22 cellular contexts compared by ENCODE assay signal in the genomic region with DNA sequence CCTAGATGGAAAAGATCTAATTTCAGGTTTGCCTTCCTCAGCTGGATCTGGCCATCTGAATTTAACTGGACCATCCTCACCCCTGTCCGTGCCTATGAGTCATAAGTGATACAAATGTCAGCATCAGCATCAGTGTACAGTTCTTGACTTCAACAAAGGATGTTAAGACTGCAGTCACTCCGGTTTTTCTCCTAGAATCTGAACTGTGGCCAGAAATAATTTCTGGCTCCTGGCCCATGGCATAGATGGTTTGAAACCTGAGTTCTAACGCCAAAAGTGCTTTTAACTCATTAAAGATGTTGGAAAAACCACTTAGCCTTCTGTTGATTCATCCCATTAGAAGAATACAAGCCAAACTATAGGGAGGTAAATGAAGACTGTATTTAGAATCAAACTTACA.
A peak's percentile ranks its signal among the peaks of the same experiment; 100 is the strongest.
DNase-seq lines count a peak whose midpoint lies in the region; ATAC-seq, FAIRE-seq and TF ChIP-seq lines count a peak whose summit lies in the region.
"Had no signal": no experiment of that assay in that cellular context is flagged by ENCODE, and none has a peak within 500 bp of the region (broad histone marks: within the 10 kb centered on the region; RNA-seq: fewer than 3 reads in every experiment).

No MANE protein-coding gene starts in this region.

- H3K4me3 ChIP-seq in astrocyte (ENCODE audit: insufficient read depth, low read depth, low read length) = no peak overlapping the region
- no peak overlapping the region for H3K4me3 ChIP-seq in SJCRH30
- H3K4me3 ChIP-seq: BLaER1, psoas muscle, suprapubic skin had no signal

- H3K36me3 Mint-ChIP-seq in astrocyte (ENCODE audit: low read depth, unreplicated experiment) = no peaks in the 10 kb centered on the region

- H3K4me1 Mint-ChIP-seq in astrocyte (ENCODE audit: low read depth, unreplicated experiment) = no peaks in the 10 kb centered on the region
- H3K4me1 Mint-ChIP-seq in stimulated activated naive CD8-positive, alpha-beta T cell treated with anti-CD3 and anti-CD28 coated beads, Interleukin-15, amount 100 ng/mL, for 72 hours = peaks cover 24% of the 10 kb centered on the region

- H3K27ac Mint-ChIP-seq in astrocyte (ENCODE audit: unreplicated experiment) = no peak overlapping the region
- no peak overlapping the region for H3K27ac Mint-ChIP-seq in stimulated activated naive CD8-positive, alpha-beta T cell treated with anti-CD3 and anti-CD28 coated beads, Interleukin-15, amount 100 ng/mL, for 72 hours
- H3K27ac Mint-ChIP-seq: activated B cell treated with CpG ODN at 0.5 μM for 24 hours; activated naive CD8-positive, alpha-beta T cell treated with anti-CD3 and anti-CD28 coated beads, Interleukin-2, amount 10 ng/mL, durations not matched to agents 7 days and 5 days; activated T-helper 2 cell treated with anti-CD3 and anti-CD28 coated beads, Interferon-gamma antibody, Interleukin-2, Interleukin-4, amounts not matched to agents 10 μg/mL and 5 μg/mL and 100 μg/mL, durations not matched to agents 14 hours and 24 hours and 36 hours had no signal

- FAIRE-seq in astrocyte (lab: Jason Lieb, UNC) = no peak
- FAIRE-seq: colon, D721Med had no signal

- H3K9me3 ChIP-seq in astrocyte (ENCODE audit: insufficient read depth, low read depth, low read length) (no peaks in the 10 kb centered on the region), SJCRH30 (replicated peaks) (no peaks in the 10 kb centered on the region)
- H3K9me3 ChIP-seq: BLaER1, neutrophil, psoas muscle, suprapubic skin had no signal

- H3K9ac ChIP-seq in astrocyte (ENCODE audit: low read length) = no peak overlapping the region
- H3K9ac ChIP-seq: BLaER1 had no signal

- ATAC-seq in HG03139 (IDR thresholded peaks at IDR 0.05; ENCODE audit: unreplicated experiment) = no peak
- ATAC-seq in stimulated activated naive CD8-positive, alpha-beta T cell treated with anti-CD3 and anti-CD28 coated beads, Interleukin-15, amount 100 ng/mL, for 72 hours = no peak
- ATAC-seq: psoas muscle had no signal

- CTCF ChIA-PET in GM10248 (lab: Yijun Ruan, JAX) = no interaction called here

- no peaks in the 10 kb centered on the region for H3K27me3 Mint-ChIP-seq in astrocyte (ENCODE audit: low read depth, unreplicated experiment)
- H3K27me3 Mint-ChIP-seq in stimulated activated naive CD8-positive, alpha-beta T cell treated with anti-CD3 and anti-CD28 coated beads, Interleukin-15, amount 100 ng/mL, for 72 hours = no peaks in the 10 kb centered on the region
- H3K27me3 Mint-ChIP-seq: activated naive CD8-positive, alpha-beta T cell treated with anti-CD3 and anti-CD28 coated beads, Interleukin-2, amount 10 ng/mL, durations not matched to agents 7 days and 5 days had no signal

- no peaks in the 10 kb centered on the region for H3K9me3 Mint-ChIP-seq in astrocyte (ENCODE audit: unreplicated experiment)
- H3K9me3 Mint-ChIP-seq in stimulated activated naive CD8-positive, alpha-beta T cell treated with anti-CD3 and anti-CD28 coated beads, Interleukin-15, amount 100 ng/mL, for 72 hours = peaks cover 0 to 4% of the 10 kb centered on the region in 2 donors
- H3K9me3 Mint-ChIP-seq: activated B cell treated with CpG ODN at 0.5 μM for 24 hours; activated T-helper 2 cell treated with anti-CD3 and anti-CD28 coated beads, Interferon-gamma antibody, Interleukin-2, Interleukin-4, amounts not matched to agents 10 μg/mL and 5 μg/mL and 100 μg/mL, durations not matched to agents 14 hours and 24 hours and 36 hours had no signal

- TF ChIP-seq CTCF in astrocyte (IDR thresholded peaks at IDR 0.05; ENCODE audit: insufficient read depth, low read depth, low read length) = no peak
- no peak for TF ChIP-seq CTCF in GM10248 (IDR thresholded peaks at IDR 0.05; ENCODE audit: control extremely low read depth, extremely low read depth, low read depth, missing control alignments)

- no peaks in the 10 kb centered on the region for H3K36me3 ChIP-seq in astrocyte (ENCODE audit: insufficient read depth, low read length)
- H3K36me3 ChIP-seq in SJCRH30 = no peaks in the 10 kb centered on the region
- H3K36me3 ChIP-seq: BLaER1, neutrophil, suprapubic skin had no signal

- DNase-seq in COR-L47 (lab: John Stamatoyannopoulos, UW) = peak; percentile 29
- DNase-seq in NCI-H1092 treated with DMSO at 0.1 percent for 48 hours (lab: John Stamatoyannopoulos, UW) = peak; percentile 54
- DNase-seq in NCI-H2171 treated with DMSO at 0.1 percent for 48 hours (lab: John Stamatoyannopoulos, UW) = peak; percentile 74
- peak; percentile 6 for DNase-seq in astrocyte (ENCODE audit: low read depth)
- DNase-seq in GM10248 (ENCODE audit: extremely low spot score) = no peak
- no peak for DNase-seq in stimulated activated naive CD8-positive, alpha-beta T cell treated with anti-CD3 and anti-CD28 coated beads, Interleukin-15, amount 100 ng/mL, for 72 hours
- DNase-seq in SJCRH30 = no peak
- DNase-seq: ACHN; activated B cell treated with CpG ODN at 0.5 μM for 24 hours; activated CD4-positive, alpha-beta T cell treated with anti-CD3 and anti-CD28 coated beads, Interleukin-2, amount 50 U/mL, for 48 hours; activated CD8-positive, alpha-beta memory T cell treated with anti-CD3 and anti-CD28 coated beads, Interleukin-2, amount 50 U/mL, for 48 hours; activated naive CD8-positive, alpha-beta T cell treated with anti-CD3 and anti-CD28 coated beads, Interleukin-2, amount 10 ng/mL, durations not matched to agents 7 days and 5 days; GDM1; psoas muscle; T1000 had no signal

- POLR2A ChIA-PET in GM10248 (lab: Yijun Ruan, JAX) = no interaction called here

- H2AFZ ChIP-seq in astrocyte (ENCODE audit: low read depth, low read length) = no peak overlapping the region

- peaks cover 2% of the 10 kb centered on the region for H4K20me1 ChIP-seq in astrocyte (ENCODE audit: insufficient read depth, low read length)
- H4K20me1 ChIP-seq: BLaER1 had no signal

- H3K4me1 ChIP-seq in astrocyte (ENCODE audit: insufficient read depth, low read length) = no peaks in the 10 kb centered on the region
- H3K4me1 ChIP-seq in SJCRH30 = no peaks in the 10 kb centered on the region
- H3K4me1 ChIP-seq: psoas muscle had no signal

- no peaks in the 10 kb centered on the region for H3K79me2 ChIP-seq in astrocyte (ENCODE audit: insufficient read depth, low read length)

- H3K27me3 ChIP-seq in astrocyte (ENCODE audit: insufficient read depth, low read length) (no peaks in the 10 kb centered on the region), SJCRH30 (no peaks in the 10 kb centered on the region)
- H3K27me3 ChIP-seq: BLaER1, neutrophil, suprapubic skin had no signal

- no peak overlapping the region for H3K4me3 Mint-ChIP-seq in astrocyte (ENCODE audit: unreplicated experiment)
- no peak overlapping the region for H3K4me3 Mint-ChIP-seq in stimulated activated naive CD8-positive, alpha-beta T cell treated with anti-CD3 and anti-CD28 coated beads, Interleukin-15, amount 100 ng/mL, for 72 hours
- H3K4me3 Mint-ChIP-seq: activated B cell treated with CpG ODN at 0.5 μM for 24 hours; activated naive CD8-positive, alpha-beta T cell treated with anti-CD3 and anti-CD28 coated beads, Interleukin-2, amount 10 ng/mL, durations not matched to agents 7 days and 5 days had no signal

- H3K27ac ChIP-seq in astrocyte (ENCODE audit: low read depth, low read length) (no peak overlapping the region), SJCRH30 (no peak overlapping the region)
- H3K27ac ChIP-seq: BLaER1, neutrophil, psoas muscle, suprapubic skin had no signal

- no peak overlapping the region for H3K4me2 ChIP-seq in astrocyte (ENCODE audit: low read length)
- H3K4me2 ChIP-seq: BLaER1 had no signal

Comparison
In these comparisons a context has a peak if more than half of its experiments do, and no peak if none do; other contexts are left out.
1. DNase-seq: peak in COR-L47 (single experiment), NCI-H1092 treated with DMSO at 0.1 percent for 48 hours (single experiment), NCI-H2171 treated with DMSO at 0.1 percent for 48 hours (single experiment) and astrocyte (single experiment); none in GM10248 (single experiment), stimulated activated naive CD8-positive, alpha-beta T cell treated with anti-CD3 and anti-CD28 coated beads, Interleukin-15, amount 100 ng/mL, for 72 hours (0 of 2) and SJCRH30 (0 of 2).